In genomic region chr11:65870706-65871681, GRCh38 we compare ENCODE assay signal across 1 cellular context.
TF ChIP-seq lines count a peak whose summit lies in the region.

No MANE protein-coding gene starts in this region.

TF ChIP-seq in HepG2, 621 proteins besides CTCF, POLR2A, EP300 and RAD21:
- TF ChIP-seq SAP130 (CRISPR knock-in tag; IDR thresholded peaks at IDR 0.05; ENCODE audit: low read depth) (peak; percentile 19; the same call in 1 of the 2 replicates), ZNF687 (CRISPR knock-in tag; IDR thresholded peaks at IDR 0.05) (peak; percentile 20)
- TF ChIP-seq, protein P1, sequence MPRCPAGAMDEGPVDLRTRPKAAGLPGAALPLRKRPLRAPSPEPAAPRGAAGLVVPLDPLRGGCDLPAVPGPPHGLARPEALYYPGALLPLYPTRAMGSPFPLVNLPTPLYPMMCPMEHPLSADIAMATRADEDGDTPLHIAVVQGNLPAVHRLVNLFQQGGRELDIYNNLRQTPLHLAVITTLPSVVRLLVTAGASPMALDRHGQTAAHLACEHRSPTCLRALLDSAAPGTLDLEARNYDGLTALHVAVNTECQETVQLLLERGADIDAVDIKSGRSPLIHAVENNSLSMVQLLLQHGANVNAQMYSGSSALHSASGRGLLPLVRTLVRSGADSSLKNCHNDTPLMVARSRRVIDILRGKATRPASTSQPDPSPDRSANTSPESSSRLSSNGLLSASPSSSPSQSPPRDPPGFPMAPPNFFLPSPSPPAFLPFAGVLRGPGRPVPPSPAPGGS (CRISPR knock-in tag; IDR thresholded peaks at IDR 0.05), result no peak
